Comparison of ENCODE assay signal across 8 cellular contexts in the genomic region with DNA sequence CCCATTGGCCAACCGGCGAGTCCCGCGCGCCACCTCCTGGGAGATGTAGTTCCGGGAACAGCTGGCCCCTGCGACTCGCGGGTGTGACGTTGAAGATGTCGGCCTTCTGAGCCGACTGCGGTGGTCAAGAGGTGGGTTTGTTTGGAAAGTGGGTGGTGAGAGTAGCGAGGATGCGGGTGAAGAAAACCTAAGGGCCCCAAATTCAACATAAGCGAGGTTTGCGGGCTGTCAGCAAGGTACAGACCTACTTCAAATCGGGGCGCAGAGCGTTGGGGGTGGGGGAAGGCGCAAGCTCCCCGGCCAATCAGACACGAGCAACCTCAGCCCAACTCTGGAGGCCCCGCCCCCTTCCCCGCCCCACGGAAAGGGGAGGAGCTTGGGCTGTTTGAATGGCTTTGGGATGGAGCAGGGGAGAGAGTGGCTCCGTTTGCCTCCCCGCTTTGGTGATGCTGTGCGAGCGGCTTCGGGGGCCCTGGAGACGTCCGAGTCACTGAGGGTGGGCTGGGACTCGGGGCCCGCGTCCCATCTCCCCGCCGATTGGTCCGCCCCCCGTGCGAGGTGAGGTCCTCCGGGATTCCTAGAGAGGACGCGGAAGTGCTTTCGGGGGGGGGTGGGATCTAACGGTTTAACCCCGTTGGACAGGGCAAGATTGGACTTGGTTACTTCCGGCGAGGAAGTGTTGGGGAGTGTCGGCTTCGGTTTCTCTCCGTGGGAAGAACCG. TPM values are rescaled to one million over a fixed set of nuclear protein-coding genes. Genes with fewer than 3 reads are reported as not detected.
DNase-seq lines count a peak whose midpoint lies in the region; ATAC-seq, FAIRE-seq and TF ChIP-seq lines count a peak whose summit lies in the region.

ZKSCAN5 (plus strand) TSS at position 60 of the 721 bp plus-strand sequence. CDS start 1,383 bp downstream, outside the sequence.

- peak within 1 kb of the TSS; percentile 97 for H3K27ac Mint-ChIP-seq in activated CD4-positive, alpha-beta T cell treated with anti-CD3 and anti-CD28 coated beads for 36 hours

- H3K4me3 Mint-ChIP-seq in activated CD4-positive, alpha-beta T cell treated with anti-CD3 and anti-CD28 coated beads for 36 hours, result peak within 1 kb of the TSS; percentile 87

- H3K27ac ChIP-seq in cingulate gyrus (ENCODE audit: low read depth, low read length) (peak within 1 kb of the TSS; percentile 97), layer of hippocampus (ENCODE audit: low read depth, low read length) (peak within 1 kb of the TSS; percentile 98)

- H3K9me3 ChIP-seq in BE2C, result no peaks in the 10 kb centered on the region

- H3K9me3 Mint-ChIP-seq in activated CD4-positive, alpha-beta T cell treated with anti-CD3 and anti-CD28 coated beads for 36 hours (ENCODE audit: low read depth), result peaks cover 4% of the 10 kb centered on the region

- H3K27me3 ChIP-seq in BE2C (no peaks in the 10 kb centered on the region), layer of hippocampus (ENCODE audit: control insufficient read depth, insufficient read depth, low read length) (no peaks in the 10 kb centered on the region)

- CTCF ChIA-PET in activated CD4-positive, alpha-beta T cell treated with anti-CD3 and anti-CD28 coated beads for 36 hours (lab: Charles Lee), result interaction anchor here (0.8 to 2.1 kb wide), 6 partner anchors 16 to 118 kb away, joined by 3 to 6 read pairs (median 3); partner anchors contain the start of gene ZNF655

- peak; percentile 94 for FAIRE-seq in GM19239 (lab: Jason Lieb, UNC)

- H3K4me3 ChIP-seq in BE2C (ENCODE audit: low read depth, low read length), result peak within 1 kb of the TSS; percentile 80

- peaks cover 25% of the 10 kb centered on the region for H3K4me1 Mint-ChIP-seq in activated CD4-positive, alpha-beta T cell treated with anti-CD3 and anti-CD28 coated beads for 36 hours

- H3K4me1 ChIP-seq in BE2C, result peaks cover 5% of the 10 kb centered on the region; the same call in 1 of the 2 replicates

- no peak for TF ChIP-seq CTCF in BE2C (IDR thresholded peaks at IDR 0.05; ENCODE audit: low read depth, low read length)

- no peaks in the 10 kb centered on the region for H3K27me3 Mint-ChIP-seq in activated CD4-positive, alpha-beta T cell treated with anti-CD3 and anti-CD28 coated beads for 36 hours

- peaks cover 12% of the 10 kb centered on the region for H3K36me3 Mint-ChIP-seq in activated CD4-positive, alpha-beta T cell treated with anti-CD3 and anti-CD28 coated beads for 36 hours (ENCODE audit: low read depth)

- peak; percentile 94 for DNase-seq in BE2C
- peak; percentile 79 for DNase-seq in GM19239 (ENCODE audit: insufficient read length, low spot score)
- DNase-seq in NCI-H524 (lab: John Stamatoyannopoulos, UW), result peak; percentile 90 to 92
- peak; percentile 99 for DNase-seq in activated CD4-positive, alpha-beta T cell treated with anti-CD3 and anti-CD28 coated beads for 36 hours
- peak; percentile 92 to 97 (median 95) for DNase-seq in stimulated activated CD4-positive, alpha-beta T cell treated with anti-CD3 and anti-CD28 coated beads, Interleukin-1b, Interleukin-23, amount 100 ng/mL, for 24 hours (ENCODE audit: low read depth in 4 of 4, low spot score in 1 of 4)

- peak; percentile 72 for ATAC-seq in HG03442 (IDR thresholded peaks at IDR 0.05; ENCODE audit: unreplicated experiment)
- ATAC-seq in activated CD4-positive, alpha-beta T cell treated with anti-CD3 and anti-CD28 coated beads for 36 hours, result peak; percentile 87

- POLR2A ChIA-PET in activated CD4-positive, alpha-beta T cell treated with anti-CD3 and anti-CD28 coated beads for 36 hours (lab: Charles Lee), result interaction anchor here (0.7 to 1.4 kb wide), 8 partner anchors 31 to 924 kb away, joined by 3 to 10 read pairs (median 4); partner anchors contain the start of genes BUD31, PDAP1, ZCWPW1 and ZNF655

- intact Hi-C loops in activated CD4-positive, alpha-beta T cell treated with anti-CD3 and anti-CD28 coated beads for 36 hours (cut with DNase I, micrococcal nuclease), result loop anchor here (1.0 to 10.0 kb wide), 15 partner anchors 32 to 924 kb away; partner anchors contain the start of genes BUD31 (in 2 of the 2), CPSF4 (in 2 of the 2), FAM200A (in 2 of the 2) and PDAP1 (in 2 of the 2)

- no peaks in the 10 kb centered on the region; the same call in 1 of the 2 replicates for H3K36me3 ChIP-seq in BE2C

RNA-seq across cellular contexts. Expression of gene ZKSCAN5, which starts in this region (rescaled TPM):
- polyA plus RNA-seq in BE2C (2012; ENCODE audit: insufficient read depth, insufficient read length, low read depth), result 21.0 TPM
- total RNA-seq in activated CD4-positive, alpha-beta T cell treated with anti-CD3 and anti-CD28 coated beads for 36 hours, result 10 to 100 TPM; 10.1 to 12.1 TPM

Comparison
In these comparisons a context has a peak if more than half of its experiments do, and no peak if none do; other contexts are left out.
1. Peak in every context shown above with its lines: DNase-seq, ATAC-seq, H3K4me3 ChIP-seq and H3K27ac ChIP-seq.